ENCODE assay signal across 2 cellular contexts in genomic region chr12:100413006-100413405, GRCh38.
TF ChIP-seq lines count a peak whose summit lies in the region.

No MANE protein-coding gene starts in this region.

TF ChIP-seq in GM23338, 12 proteins besides CTCF, POLR2A, EP300 and RAD21:
- TF ChIP-seq EZH2 (IDR thresholded peaks at IDR 0.05; ENCODE audit: low read depth, unreplicated experiment) (no peak), NANOG (IDR thresholded peaks at IDR 0.05; ENCODE audit: borderline replicate concordance) (no peak), ZNF331 (CRISPR knock-in tag; IDR thresholded peaks at IDR 0.05; ENCODE audit: low read depth) (no peak), REST (IDR thresholded peaks at IDR 0.05; ENCODE audit: unreplicated experiment) (no peak), CREB1 (CRISPR knock-in tag; IDR thresholded peaks at IDR 0.05; ENCODE audit: low read depth) (no peak), ZNF462 (CRISPR knock-in tag; IDR thresholded peaks at IDR 0.05) (no peak), STAT1 (IDR thresholded peaks at IDR 0.05; ENCODE audit: unreplicated experiment) (no peak), POLR2AphosphoS5 (IDR thresholded peaks at IDR 0.05; ENCODE audit: low read depth) (no peak), ZNF114 (CRISPR knock-in tag; IDR thresholded peaks at IDR 0.05) (no peak), JUNB (IDR thresholded peaks at IDR 0.05; ENCODE audit: unreplicated experiment) (no peak), EZH2phosphoT487 (IDR thresholded peaks at IDR 0.05; ENCODE audit: unreplicated experiment) (no peak)
- TF ChIP-seq, protein P1, sequence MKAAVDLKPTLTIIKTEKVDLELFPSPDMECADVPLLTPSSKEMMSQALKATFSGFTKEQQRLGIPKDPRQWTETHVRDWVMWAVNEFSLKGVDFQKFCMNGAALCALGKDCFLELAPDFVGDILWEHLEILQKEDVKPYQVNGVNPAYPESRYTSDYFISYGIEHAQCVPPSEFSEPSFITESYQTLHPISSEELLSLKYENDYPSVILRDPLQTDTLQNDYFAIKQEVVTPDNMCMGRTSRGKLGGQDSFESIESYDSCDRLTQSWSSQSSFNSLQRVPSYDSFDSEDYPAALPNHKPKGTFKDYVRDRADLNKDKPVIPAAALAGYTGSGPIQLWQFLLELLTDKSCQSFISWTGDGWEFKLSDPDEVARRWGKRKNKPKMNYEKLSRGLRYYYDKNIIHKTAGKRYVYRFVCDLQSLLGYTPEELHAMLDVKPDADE (IDR thresholded peaks at IDR 0.05), result no peak

TF ChIP-seq in H1, 55 proteins besides CTCF, POLR2A, EP300 and RAD21:
- no peak for TF ChIP-seq SP1 (IDR thresholded peaks at IDR 0.05; ENCODE audit: low read depth, low read length)
- no peak for TF ChIP-seq MAX (IDR thresholded peaks at IDR 0.05)
- TF ChIP-seq CHD1 (IDR thresholded peaks at IDR 0.05; ENCODE audit: low read depth, low read length), result no peak
- no peak for TF ChIP-seq RFX5 (IDR thresholded peaks at IDR 0.05; ENCODE audit: borderline replicate concordance, low read depth, low read length)
TF ChIP-seq in H1: peak in this region for 0.
